In the genomic region with DNA sequence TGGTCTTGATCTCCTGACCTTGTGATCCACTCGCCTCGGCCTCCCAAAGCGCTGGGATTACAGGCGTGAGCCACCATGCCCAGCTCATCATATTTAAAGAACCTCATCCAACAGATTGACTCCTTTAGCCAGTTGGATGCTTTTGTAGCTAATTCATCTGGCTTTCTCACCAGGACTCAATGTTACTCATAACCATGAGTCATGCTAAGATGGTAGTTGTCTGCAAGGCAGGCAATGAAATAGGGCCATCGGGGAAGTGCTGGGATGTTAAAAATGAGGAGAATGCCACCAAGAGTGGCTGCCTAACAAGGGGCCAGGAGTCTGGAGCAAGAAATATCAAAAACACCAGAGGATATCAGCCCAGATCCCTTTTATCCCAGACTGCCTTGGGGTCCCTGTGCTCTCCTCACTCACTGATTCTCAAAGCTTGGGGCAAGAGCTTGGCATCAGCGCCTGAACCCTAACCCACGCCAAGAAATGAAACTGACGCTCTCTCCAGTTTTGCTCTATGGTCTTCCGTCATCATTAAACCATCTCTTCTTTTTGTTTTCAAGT, we compare ENCODE assay signal across 14 cellular contexts. TPM values are rescaled to one million over a fixed set of nuclear protein-coding genes. Genes with fewer than 3 reads are reported as not detected.
DNase-seq lines count a peak whose midpoint lies in the region; ATAC-seq, FAIRE-seq and TF ChIP-seq lines count a peak whose summit lies in the region.
"Had no signal": no experiment of that assay in that cellular context is flagged by ENCODE, and none has a peak within 500 bp of the region (broad histone marks: within the 10 kb centered on the region; RNA-seq: fewer than 3 reads in every experiment).

No MANE protein-coding gene starts in this region.

- TF ChIP-seq CTCF in RWPE1 (conservative IDR thresholded peaks at IDR 0.05; ENCODE audit: low read depth) (no peak), Calu3 (IDR thresholded peaks at IDR 0.05; ENCODE audit: unreplicated experiment) (no peak)

- POLR2A ChIA-PET in RWPE1 (lab: Yijun Ruan, JAX; ENCODE audit: low non-redundant PET), result no interaction called here

- FAIRE-seq in urothelium cell line (lab: Jason Lieb, UNC), result no peak

- H3K27me3 Mint-ChIP-seq in Calu3 (ENCODE audit: unreplicated experiment), result no peaks in the 10 kb centered on the region

- H3K36me3 Mint-ChIP-seq in Calu3 (ENCODE audit: insufficient read depth, unreplicated experiment), result no peaks in the 10 kb centered on the region
- H3K36me3 Mint-ChIP-seq: activated CD8-positive, alpha-beta memory T cell treated with anti-CD3 and anti-CD28 coated beads, Interleukin-2, amount 10 ng/mL, durations not matched to agents 7 days and 5 days; activated naive CD8-positive, alpha-beta T cell treated with anti-CD3 and anti-CD28 coated beads, Interleukin-2, amount 10 ng/mL, durations not matched to agents 7 days and 5 days; mesothelial cell of epicardium had no signal

- intact Hi-C loops in Calu3 (cut with micrococcal nuclease; ENCODE audit: unreplicated experiment), result no loop called here

- no peak for ATAC-seq in HG02588 (IDR thresholded peaks at IDR 0.05; ENCODE audit: unreplicated experiment)
- ATAC-seq: activated CD8-positive, alpha-beta memory T cell treated with anti-CD3 and anti-CD28 coated beads, Interleukin-2, amount 10 ng/mL, durations not matched to agents 7 days and 5 days; stimulated activated naive CD8-positive, alpha-beta T cell treated with anti-CD3 and anti-CD28 coated beads, Interleukin-15, amount 100 ng/mL, for 72 hours had no signal

- H3K9me3 Mint-ChIP-seq in Calu3 (ENCODE audit: low read depth, unreplicated experiment), result no peaks in the 10 kb centered on the region
- H3K9me3 Mint-ChIP-seq: stimulated activated naive CD8-positive, alpha-beta T cell treated with anti-CD3 and anti-CD28 coated beads, Interleukin-15, amount 100 ng/mL, for 72 hours had no signal

- peaks cover 9% of the 10 kb centered on the region for H3K4me1 Mint-ChIP-seq in Calu3 (ENCODE audit: low read depth, unreplicated experiment)
- H3K4me1 Mint-ChIP-seq: activated CD8-positive, alpha-beta memory T cell treated with anti-CD3 and anti-CD28 coated beads, Interleukin-2, amount 10 ng/mL, durations not matched to agents 7 days and 5 days; activated naive CD8-positive, alpha-beta T cell treated with anti-CD3 and anti-CD28 coated beads, Interleukin-2, amount 10 ng/mL, durations not matched to agents 7 days and 5 days; mesothelial cell of epicardium; stimulated activated naive CD8-positive, alpha-beta T cell treated with anti-CD3 and anti-CD28 coated beads, Interleukin-15, amount 100 ng/mL, for 72 hours had no signal

- H3K4me3 Mint-ChIP-seq in Calu3 (ENCODE audit: low read depth, unreplicated experiment), result no peak overlapping the region
- H3K4me3 Mint-ChIP-seq: activated CD8-positive, alpha-beta memory T cell treated with anti-CD3 and anti-CD28 coated beads, Interleukin-2, amount 10 ng/mL, durations not matched to agents 7 days and 5 days; activated naive CD8-positive, alpha-beta T cell treated with anti-CD3 and anti-CD28 coated beads, Interleukin-2, amount 10 ng/mL, durations not matched to agents 7 days and 5 days; mesothelial cell of epicardium; stimulated activated naive CD8-positive, alpha-beta T cell treated with anti-CD3 and anti-CD28 coated beads, Interleukin-15, amount 100 ng/mL, for 72 hours had no signal

- CTCF ChIA-PET in RWPE1 (lab: Yijun Ruan, JAX) (no interaction called here), Calu3 (lab: Charles Lee) (interaction anchor here (0.6 to 2.0 kb wide), 5 partner anchors 8 to 867 kb away, joined by 3 to 8 read pairs (median 6); a partner anchor contains a TSS)

- no TSS peak for BruUV-seq in Calu3 (replicated peaks; lab: Mats Ljungman, UMichigan)

- H3K27ac Mint-ChIP-seq in Calu3 (ENCODE audit: unreplicated experiment), result no peak overlapping the region
- H3K27ac Mint-ChIP-seq: activated CD8-positive, alpha-beta memory T cell treated with anti-CD3 and anti-CD28 coated beads, Interleukin-2, amount 10 ng/mL, durations not matched to agents 7 days and 5 days; activated naive CD8-positive, alpha-beta T cell treated with anti-CD3 and anti-CD28 coated beads, Interleukin-2, amount 10 ng/mL, durations not matched to agents 7 days and 5 days; mesothelial cell of epicardium; stimulated activated naive CD8-positive, alpha-beta T cell treated with anti-CD3 and anti-CD28 coated beads, Interleukin-15, amount 100 ng/mL, for 72 hours had no signal

- no peak overlapping the region for H3K27ac ChIP-seq in RWPE1

- DNase-seq in H4 (ENCODE audit: low spot score) (peak; percentile 62), RWPE1 (ENCODE audit: low spot score) (peak; percentile 64), fibroblast of peridontal ligament (ENCODE audit: extremely low read depth) (peak; percentile 59), urothelium cell line (ENCODE audit: low spot score) (peak; percentile 35), activated T-cell treated with anti-CD3 and anti-CD28 coated beads for 4 hours (no peak), Calu3 (no peak)
- DNase-seq: activated CD8-positive, alpha-beta memory T cell treated with anti-CD3 and anti-CD28 coated beads, Interleukin-2, amount 10 ng/mL, durations not matched to agents 7 days and 5 days; activated naive CD8-positive, alpha-beta T cell treated with anti-CD3 and anti-CD28 coated beads, Interleukin-2, amount 10 ng/mL, durations not matched to agents 7 days and 5 days; hippocampal formation; NCI-H2227 treated with DMSO at 0.1 percent for 48 hours; RPMI8226; stimulated activated naive CD8-positive, alpha-beta T cell treated with anti-CD3 and anti-CD28 coated beads, Interleukin-15, amount 100 ng/mL, for 72 hours had no signal

RNA-seq across cellular contexts. Expression of a gene that starts 7.4 kb away (rescaled TPM):
- total RNA-seq in H4 (2014; rRNA removed; shearing (Covaris generic)), result 30.5 and 35.8 TPM in 2 replicates
- 5.6 and 9.6 TPM in 2 replicates for total RNA-seq in Calu3 (2022)
- total RNA-seq: activated CD8-positive, alpha-beta memory T cell treated with anti-CD3 and anti-CD28 coated beads, Interleukin-2, amount 10 ng/mL, durations not matched to agents 7 days and 5 days; activated naive CD8-positive, alpha-beta T cell treated with anti-CD3 and anti-CD28 coated beads, Interleukin-2, amount 10 ng/mL, durations not matched to agents 7 days and 5 days had no signal

Comparison
In these comparisons a context has a peak if more than half of its experiments do, and no peak if none do; other contexts are left out.
1. DNase-seq: peak in H4 (single experiment), RWPE1 (single experiment), fibroblast of peridontal ligament (single experiment) and urothelium cell line (single experiment); none in activated T-cell treated with anti-CD3 and anti-CD28 coated beads for 4 hours (single experiment) and Calu3 (single experiment).